ENCODE assay signal across 23 cellular contexts in genomic region chr15:42014406-42014805, GRCh38. TPM values are rescaled to one million over a fixed set of nuclear protein-coding genes. Genes with fewer than 3 reads are reported as not detected.
"Had no signal": no experiment of that assay in that cellular context is flagged by ENCODE, and none has a peak within 500 bp of the region (broad histone marks: within the 10 kb centered on the region; RNA-seq: fewer than 3 reads in every experiment).

No MANE protein-coding gene starts in this region.

- H3K4me3 ChIP-seq: SJSA1, SK-N-MC had no signal

- H3K9me3 ChIP-seq: SJSA1 had no signal

- H3K36me3 ChIP-seq: SJSA1 had no signal

- H3K27ac ChIP-seq: SJSA1, SK-N-MC had no signal

- DNase-seq: KBM-7, MV-4-11, NCI-H1048, NCI-H1105, NCI-H1417, NCI-H1436 treated with DMSO at 0.1 percent for 48 hours, NCI-H1694, NCI-H187 treated with DMSO at 0.1 percent for 48 hours, NCI-H2081, NCI-H2171, NCI-H226, NCI-H446, NCI-H510A, NCI-H524 treated with DMSO at 0.1 percent for 48 hours, NCI-H69, NCI-H774, Right ventricle myocardium superior, RPMI8226, SIG-M5 had no signal

RNA-seq across cellular contexts. Expression of gene PLA2G4E, which starts 6.4 kb away (rescaled TPM):
- total RNA-seq: HT-29, LHCN-M2, Right ventricle myocardium superior, SJSA1 had no signal
